Comparison of ENCODE assay signal across 19 cellular contexts in genomic region chr5:132896685-132897084, GRCh38. TPM values are rescaled to one million over a fixed set of nuclear protein-coding genes. Genes with fewer than 3 reads are reported as not detected.
DNase-seq lines count a peak whose midpoint lies in the region; ATAC-seq and TF ChIP-seq lines count a peak whose summit lies in the region.
"Had no signal": no experiment of that assay in that cellular context is flagged by ENCODE, and none has a peak within 500 bp of the region (broad histone marks: within the 10 kb centered on the region; RNA-seq: fewer than 3 reads in every experiment).

No MANE protein-coding gene starts in this region.

- H3K9me3 ChIP-seq in cardiac muscle cell (ENCODE audit: low read depth) (no peaks in the 10 kb centered on the region), heart left ventricle (no peaks in the 10 kb centered on the region), Panc1 (ENCODE audit: control insufficient read depth, insufficient read depth, low read depth, low read length) (no peaks in the 10 kb centered on the region), mammary epithelial cell (replicated peaks; ENCODE audit: insufficient read depth, low read length) (no peaks in the 10 kb centered on the region)
- H3K9me3 ChIP-seq: esophagus squamous epithelium, heart right ventricle, mucosa of descending colon, thoracic aorta had no signal

- H3K9me3 Mint-ChIP-seq in stimulated activated effector memory CD8-positive, alpha-beta T cell treated with anti-CD3 and anti-CD28 coated beads, Interleukin-12 subunit alpha, Interleukin-12 subunit beta, amount 100 ng/mL, for 72 hours = no peaks in the 10 kb centered on the region

- 81 to 89% (median 83%) methylated on average over 7 of the region's 7 CpGs for WGBS in heart left ventricle, 4 donors
- 91% methylated on average over 7 of the region's 7 CpGs for WGBS in mammary epithelial cell (ENCODE audit: low coverage, missing lambda C conversion rate)

- dilution Hi-C loops in mammary epithelial cell (cut with HindIII; ENCODE audit: low sequenced_read_pairs) = no loop called here

- H3K27me3 ChIP-seq in cardiac muscle cell = no peaks in the 10 kb centered on the region
- H3K27me3 ChIP-seq in heart left ventricle = no peaks in the 10 kb centered on the region
- H3K27me3 ChIP-seq in Panc1 (ENCODE audit: control insufficient read depth, insufficient read depth, low read length) = no peaks in the 10 kb centered on the region
- H3K27me3 ChIP-seq in mammary epithelial cell (ENCODE audit: insufficient read depth, low read length) = no peaks in the 10 kb centered on the region
- H3K27me3 ChIP-seq: esophagus squamous epithelium, heart right ventricle had no signal

- POLR2A ChIA-PET in Panc1 (lab: Charles Lee) = no interaction called here

- H3K36me3 ChIP-seq in cardiac muscle cell (peaks cover 66% of the 10 kb centered on the region), heart left ventricle (peaks cover 0 to 99% (median 92%) of the 10 kb centered on the region in 9 donors), Panc1 (ENCODE audit: control insufficient read depth, insufficient read depth, low read length) (peaks cover 65% of the 10 kb centered on the region), mammary epithelial cell (ENCODE audit: insufficient read depth, low read length) (peaks cover 29% of the 10 kb centered on the region)

- intact Hi-C loops in heart left ventricle (cut with DNase I) (loop anchor here in 2 of 10 donors (5.0 to 10.0 kb wide), 2 partner anchors 61 to 68 kb away; partner anchors contain the start of gene AFF4 (in 1 of the 2)), Panc1 (cut with micrococcal nuclease; ENCODE audit: unreplicated experiment) (no loop called here), mammary epithelial cell (cut with micrococcal nuclease) (no loop called here)

- H3K27ac ChIP-seq in cardiac muscle cell = peak overlapping the region; percentile 31
- H3K27ac ChIP-seq in heart left ventricle = peak overlapping the region in 2 of 12 donors; percentile 9 to 73
- H3K27ac ChIP-seq in Panc1 (ENCODE audit: low read length) = no peak overlapping the region
- no peak overlapping the region for H3K27ac ChIP-seq in mammary epithelial cell (ENCODE audit: insufficient read depth, low read depth, low read length)
- H3K27ac ChIP-seq: esophagus squamous epithelium, thoracic aorta had no signal

- no peak for DNase-seq in cardiac muscle cell (ENCODE audit: low read depth in 1 of 2, low spot score in 1 of 2)
- no peak for DNase-seq in heart left ventricle
- no peak for DNase-seq in Panc1 (ENCODE audit: low read depth, low spot score)
- no peak for DNase-seq in mammary epithelial cell
- no peak for DNase-seq in stimulated activated effector memory CD8-positive, alpha-beta T cell treated with anti-CD3 and anti-CD28 coated beads, Interleukin-12 subunit alpha, Interleukin-12 subunit beta, amount 100 ng/mL, for 72 hours (ENCODE audit: low spot score in 2 of 2)
- no peak for DNase-seq in occipital lobe (lab: John Stamatoyannopoulos, UW)
- no peak for DNase-seq in superior temporal gyrus (ENCODE audit: extremely low spot score)
- DNase-seq in AG08396 (ENCODE audit: low spot score) = no peak
- DNase-seq: activated CD4-positive, CD25-positive, alpha-beta regulatory T cell treated with anti-CD3 and anti-CD28 coated beads, Interleukin-2, amount 50 U/mL, for 72 hours; esophagus squamous epithelium; heart right ventricle; kidney; mucosa of descending colon; NCI-H345; SHP77 treated with DMSO at 0.1 percent for 48 hours; stimulated activated CD4-positive, alpha-beta T cell treated with anti-CD3 and anti-CD28 coated beads, Interleukin-4, amount 100 ng/mL, for 1 hour; stimulated activated CD8-positive, alpha-beta memory T cell treated with anti-CD3 and anti-CD28 coated beads, Interleukin-4, amount 100 ng/mL, for 48 hours had no signal

- BruUV-seq in Panc1 (replicated peaks; lab: Mats Ljungman, UMichigan) (TSS peak; percentile 21), mammary epithelial cell (replicated peaks; lab: Mats Ljungman, UMichigan) (TSS peak; percentile 68)

- ATAC-seq in heart left ventricle = no peak
- no peak for ATAC-seq in Panc1
- no peak for ATAC-seq in stimulated activated effector memory CD8-positive, alpha-beta T cell treated with anti-CD3 and anti-CD28 coated beads, Interleukin-12 subunit alpha, Interleukin-12 subunit beta, amount 100 ng/mL, for 72 hours
- ATAC-seq: mucosa of descending colon had no signal

- H3K4me3 Mint-ChIP-seq in stimulated activated effector memory CD8-positive, alpha-beta T cell treated with anti-CD3 and anti-CD28 coated beads, Interleukin-12 subunit alpha, Interleukin-12 subunit beta, amount 100 ng/mL, for 72 hours = no peak overlapping the region

- no peak overlapping the region for H3K4me2 ChIP-seq in mammary epithelial cell (ENCODE audit: insufficient read depth, low read depth, low read length)

- no peaks in the 10 kb centered on the region for H4K20me1 ChIP-seq in mammary epithelial cell (ENCODE audit: insufficient read depth, low read length)

- no peak for TF ChIP-seq POLR2A in heart left ventricle (IDR thresholded peaks at IDR 0.05)

- in situ Hi-C loops in Panc1 (cut with HindIII; ENCODE audit: low pct_unique_long_range_greater_than_20kb, low sequenced_read_pairs) = no loop called here
- in situ Hi-C loops in mammary epithelial cell (cut with MboI; ENCODE audit: low sequenced_read_pairs in 2 of 2) = no loop called here

- CTCF ChIA-PET in Panc1 (lab: Charles Lee) = no interaction called here
- CTCF ChIA-PET in mammary epithelial cell (lab: Charles Lee; ENCODE audit: low non-redundant PET) = no interaction called here

- H3K4me3 ChIP-seq in cardiac muscle cell = no peak overlapping the region
- H3K4me3 ChIP-seq in heart left ventricle = no peak overlapping the region
- H3K4me3 ChIP-seq in Panc1 (ENCODE audit: low read depth in 2 of 2, low read length in 2 of 2) = no peak overlapping the region
- H3K4me3 ChIP-seq in mammary epithelial cell (replicated peaks in 1 of 3; ENCODE audit: insufficient read depth in 1 of 3, low read depth in 2 of 3, low read length in 3 of 3) = no peak overlapping the region
- H3K4me3 ChIP-seq: esophagus squamous epithelium, heart right ventricle, mucosa of descending colon, thoracic aorta had no signal

- peak overlapping the region; percentile 65 for H3K27ac Mint-ChIP-seq in stimulated activated effector memory CD8-positive, alpha-beta T cell treated with anti-CD3 and anti-CD28 coated beads, Interleukin-12 subunit alpha, Interleukin-12 subunit beta, amount 100 ng/mL, for 72 hours

- no peak overlapping the region for H3K9ac ChIP-seq in mammary epithelial cell (ENCODE audit: insufficient read depth, low read length)

- H3K4me1 Mint-ChIP-seq in stimulated activated effector memory CD8-positive, alpha-beta T cell treated with anti-CD3 and anti-CD28 coated beads, Interleukin-12 subunit alpha, Interleukin-12 subunit beta, amount 100 ng/mL, for 72 hours = no peaks in the 10 kb centered on the region

- no peak overlapping the region for H2AFZ ChIP-seq in mammary epithelial cell (ENCODE audit: low read depth, low read length)

- peaks cover 98% of the 10 kb centered on the region for H3K36me3 Mint-ChIP-seq in stimulated activated effector memory CD8-positive, alpha-beta T cell treated with anti-CD3 and anti-CD28 coated beads, Interleukin-12 subunit alpha, Interleukin-12 subunit beta, amount 100 ng/mL, for 72 hours

- TF ChIP-seq CTCF in cardiac muscle cell (IDR thresholded peaks at IDR 0.05; ENCODE audit: low read depth, low read length) (no peak), heart left ventricle (IDR thresholded peaks at IDR 0.05) (no peak), Panc1 (IDR thresholded peaks at IDR 0.05) (no peak), mammary epithelial cell (conservative IDR thresholded peaks at IDR 0.05 in 1 of 2, IDR thresholded peaks at IDR 0.05 in 1 of 2; ENCODE audit: extremely low read depth in 1 of 2, insufficient read depth in 1 of 2, low read depth in 1 of 2, low read length in 2 of 2) (no peak)

- peaks cover 12% of the 10 kb centered on the region for H3K79me2 ChIP-seq in mammary epithelial cell (ENCODE audit: insufficient read depth, low read length)

- no peaks in the 10 kb centered on the region for H3K4me1 ChIP-seq in cardiac muscle cell (ENCODE audit: low read depth)
- peaks cover 0 to 24% (median 5%) of the 10 kb centered on the region in 12 donors for H3K4me1 ChIP-seq in heart left ventricle
- no peaks in the 10 kb centered on the region for H3K4me1 ChIP-seq in Panc1 (ENCODE audit: control insufficient read depth, insufficient read depth, low read length)
- no peaks in the 10 kb centered on the region for H3K4me1 ChIP-seq in mammary epithelial cell (ENCODE audit: insufficient read depth, low read length)
- H3K4me1 ChIP-seq: esophagus squamous epithelium had no signal

RNA-seq across cellular contexts. Expression of gene LEAP2, which starts 23.2 kb away (rescaled TPM):
- total RNA-seq in cardiac muscle cell (1.2 and 3.1 TPM in 2 replicates), heart left ventricle (1 to 10 TPM in 4 of 9 donors, under 1 TPM in 5; 0.16 to 1.9 (median 0.91) TPM), Panc1 (2021; ENCODE audit: unreplicated experiment) (1.4 TPM), mammary epithelial cell (under 1 TPM; 0.17 to 0.80 TPM), occipital lobe (2.0 TPM)
- polyA plus RNA-seq in cardiac muscle cell (1.5 and 3.6 TPM in 2 replicates), heart left ventricle (1 to 10 TPM in 1 of 2 donors, under 1 TPM in 1; 0.37 to 2.0 TPM), mammary epithelial cell (0.41 TPM)
- 0.35 TPM for polyA plus RNA-seq in Panc1 (2012; ENCODE audit: insufficient read length)
- polyA minus RNA-seq in mammary epithelial cell = not detected

RNA-seq across cellular contexts. Expression of gene UQCRQ, which starts 30.2 kb away (rescaled TPM):
- total RNA-seq in cardiac muscle cell (97.0 and 217 TPM in 2 replicates), heart left ventricle (1,000 to 10,000 TPM in 6 of 9 donors, 100 to 1,000 TPM in 3; 539 to 2,034 (median 1,454) TPM), Panc1 (2021; ENCODE audit: unreplicated experiment) (475 TPM), mammary epithelial cell (100 to 1,000 TPM in 1 of 2 donors, 10 to 100 TPM in 1; 45.3 to 461 TPM), occipital lobe (81.1 TPM)
- polyA plus RNA-seq in cardiac muscle cell (949 and 1,297 TPM in 2 replicates), heart left ventricle (1,000 to 10,000 TPM in 1 of 2 donors, 100 to 1,000 TPM in 1; 656 to 2,165 TPM), mammary epithelial cell (192 TPM)
- 381 TPM for polyA plus RNA-seq in Panc1 (2012; ENCODE audit: insufficient read length)
- polyA minus RNA-seq in mammary epithelial cell = 19.3 TPM

RNA-seq across cellular contexts. Expression of gene GDF9, which starts 30.4 kb away (rescaled TPM):
- total RNA-seq in cardiac muscle cell (0.14 and 0.45 TPM in 2 replicates), heart left ventricle (under 1 TPM in 8 of 9 donors, not detected in 1; 0.25 to 1.00 (median 0.51) TPM), Panc1 (2021; ENCODE audit: unreplicated experiment) (0.54 TPM), mammary epithelial cell (under 1 TPM; 0.50 to 0.66 TPM), occipital lobe (1.9 TPM)
- polyA plus RNA-seq in cardiac muscle cell (1.8 TPM in 1 of 2 replicates, not detected in the other), heart left ventricle (under 1 TPM; 0.10 to 0.27 TPM), mammary epithelial cell (0.25 TPM)
- 0.51 TPM for polyA plus RNA-seq in Panc1 (2012; ENCODE audit: insufficient read length)
- not detected for polyA minus RNA-seq in mammary epithelial cell
- total RNA-seq: LHCN-M2, thoracic aorta had no signal
